In the genomic region with DNA sequence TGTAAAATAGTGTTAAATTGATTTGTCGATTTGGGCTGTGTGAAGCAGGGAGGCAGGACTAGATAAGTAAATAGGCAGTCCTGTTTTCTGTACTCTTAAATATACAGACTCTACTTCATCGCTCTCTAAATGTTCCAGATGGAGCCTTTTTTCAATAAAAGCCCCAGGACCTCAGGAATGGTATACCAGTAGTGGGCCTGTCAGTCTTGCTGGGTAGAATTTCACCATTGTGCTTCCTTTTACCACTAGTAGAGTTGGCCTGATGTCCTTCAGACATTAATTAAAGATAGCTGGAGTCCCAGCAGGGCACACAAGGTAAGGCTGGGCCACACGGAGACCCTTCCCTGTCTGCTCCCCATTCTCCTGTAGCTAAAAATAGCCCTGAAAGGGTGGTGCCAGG, we compare ENCODE assay signal across 12 cellular contexts. TPM values are rescaled to one million over a fixed set of nuclear protein-coding genes. Genes with fewer than 3 reads are reported as not detected.
DNase-seq lines count a peak whose midpoint lies in the region; ATAC-seq and TF ChIP-seq lines count a peak whose summit lies in the region.
"Had no signal": no experiment of that assay in that cellular context is flagged by ENCODE, and none has a peak within 500 bp of the region (broad histone marks: within the 10 kb centered on the region; RNA-seq: fewer than 3 reads in every experiment).

No MANE protein-coding gene starts in this region.

- H3K4me3 ChIP-seq in adipocyte (ENCODE audit: low read length) (peak overlapping the region; percentile 58), lower lobe of right lung (peak overlapping the region; percentile 12)

- intact Hi-C loops in lower lobe of right lung (cut with DNase I), result loop anchor here (5.0 kb wide), 1 partner anchor 324 kb away; no protein-coding TSS in a partner anchor

- H3K4me1 ChIP-seq in adipocyte (ENCODE audit: control insufficient read depth, insufficient read depth, low read length) (peaks cover 63% of the 10 kb centered on the region), lower lobe of right lung (peaks cover 85% of the 10 kb centered on the region)

- POLR2A ChIA-PET in HEK293T (lab: Yijun Ruan, JAX), result interaction anchor here (0.6 kb wide), 1 partner anchor 11 kb away, joined by 5 read pairs; no protein-coding TSS in a partner anchor

- H3K27me3 ChIP-seq in adipocyte (replicated peaks; ENCODE audit: control insufficient read depth, insufficient read depth, low read length) (no peaks in the 10 kb centered on the region), lower lobe of right lung (ENCODE audit: low read depth) (no peaks in the 10 kb centered on the region)

- no peaks in the 10 kb centered on the region for H3K36me3 ChIP-seq in adipocyte (ENCODE audit: control insufficient read depth, insufficient read depth, low read length, severe bottlenecking)
- H3K36me3 ChIP-seq in lower lobe of right lung, result no peaks in the 10 kb centered on the region

- no peak for ATAC-seq in lower lobe of right lung
- ATAC-seq in HG03280 (IDR thresholded peaks at IDR 0.05; ENCODE audit: unreplicated experiment), result no peak
- no peak for ATAC-seq in HG03139 (IDR thresholded peaks at IDR 0.05; ENCODE audit: unreplicated experiment)
- ATAC-seq: activated CD8-positive, alpha-beta T cell treated with anti-CD3 and anti-CD28 coated beads for 36 hours had no signal

- CTCF ChIA-PET in HEK293T (lab: Yijun Ruan, JAX), result no interaction called here

- TF ChIP-seq CTCF in lower lobe of right lung (IDR thresholded peaks at IDR 0.05), result no peak

- H3K27ac ChIP-seq in lower lobe of right lung, result no peak overlapping the region

- DNase-seq in HEK293T (ENCODE audit: extremely low spot score) (no peak), adipocyte (ENCODE audit: low read depth) (peak; percentile 50), lower lobe of right lung (no peak), superior temporal gyrus (ENCODE audit: extremely low spot score) (peak; percentile 14), DMS114 treated with DMSO at 0.1 percent for 48 hours (lab: John Stamatoyannopoulos, UW; ENCODE audit: unreplicated experiment) (no peak)
- DNase-seq: activated CD8-positive, alpha-beta T cell treated with anti-CD3 and anti-CD28 coated beads for 36 hours; activated naive CD8-positive, alpha-beta T cell treated with anti-CD3 and anti-CD28 coated beads, Interleukin-2, amount 10 ng/mL, durations not matched to agents 7 days and 5 days; NCI-H1417 treated with DMSO at 0.1 percent for 48 hours; NCI-H82; posterior cingulate gyrus had no signal

- H3K9ac ChIP-seq in adipocyte (ENCODE audit: low read length), result no peak overlapping the region

- no peaks in the 10 kb centered on the region for H3K9me3 ChIP-seq in adipocyte (ENCODE audit: control insufficient read depth, low read length)
- no peaks in the 10 kb centered on the region for H3K9me3 ChIP-seq in lower lobe of right lung

TF ChIP-seq in HEK293T, 16 proteins besides CTCF, POLR2A, EP300 and RAD21:
- TF ChIP-seq, protein P1, sequence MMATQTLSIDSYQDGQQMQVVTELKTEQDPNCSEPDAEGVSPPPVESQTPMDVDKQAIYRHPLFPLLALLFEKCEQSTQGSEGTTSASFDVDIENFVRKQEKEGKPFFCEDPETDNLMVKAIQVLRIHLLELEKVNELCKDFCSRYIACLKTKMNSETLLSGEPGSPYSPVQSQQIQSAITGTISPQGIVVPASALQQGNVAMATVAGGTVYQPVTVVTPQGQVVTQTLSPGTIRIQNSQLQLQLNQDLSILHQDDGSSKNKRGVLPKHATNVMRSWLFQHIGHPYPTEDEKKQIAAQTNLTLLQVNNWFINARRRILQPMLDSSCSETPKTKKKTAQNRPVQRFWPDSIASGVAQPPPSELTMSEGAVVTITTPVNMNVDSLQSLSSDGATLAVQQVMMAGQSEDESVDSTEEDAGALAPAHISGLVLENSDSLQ (IDR thresholded peaks at IDR 0.05), result peak; percentile 69
- TF ChIP-seq CTBP1 (IDR thresholded peaks at IDR 0.05; ENCODE audit: borderline replicate concordance), result no peak
- no peak for TF ChIP-seq TARDBP (IDR thresholded peaks at IDR 0.05)
- no peak for TF ChIP-seq FOXK2 (IDR thresholded peaks at IDR 0.05)
- TF ChIP-seq SP1 (IDR thresholded peaks at IDR 0.05), result no peak
- no peak for TF ChIP-seq FOXA1 (IDR thresholded peaks at IDR 0.05)
- no peak for TF ChIP-seq NFRKB (IDR thresholded peaks at IDR 0.05)
- no peak for TF ChIP-seq BHLHE40 (IDR thresholded peaks at IDR 0.05; ENCODE audit: borderline replicate concordance)

RNA-seq across cellular contexts. Expression of a gene that starts 6.0 kb away (rescaled TPM):
- 33.6 TPM for total RNA-seq in lower lobe of right lung

Comparison
In these comparisons a context has a peak if more than half of its experiments do, and no peak if none do; other contexts are left out.
1. DNase-seq: peak in adipocyte (single experiment) and superior temporal gyrus (single experiment); none in HEK293T (single experiment), lower lobe of right lung (single experiment) and DMS114 treated with DMSO at 0.1 percent for 48 hours (single experiment).